In genomic region chr3:76652524-76652923, GRCh38 we compare ENCODE assay signal across 3 cellular contexts.
TF ChIP-seq lines count a peak whose summit lies in the region.

No MANE protein-coding gene starts in this region.

TF ChIP-seq in A549, 52 proteins besides CTCF, POLR2A, EP300 and RAD21:
- TF ChIP-seq MAFK (IDR thresholded peaks at IDR 0.05; ENCODE audit: partially characterized antibody) (peak; percentile 68), BCL3 (IDR thresholded peaks at IDR 0.05) (no peak), TP53 (CRISPR knock-in tag; IDR thresholded peaks at IDR 0.05) (no peak)

TF ChIP-seq in IMR-90, 13 proteins besides CTCF, POLR2A, EP300 and RAD21:
- TF ChIP-seq CEBPB (IDR thresholded peaks at IDR 0.05; ENCODE audit: low read depth, low read length) (no peak), MAFK (IDR thresholded peaks at IDR 0.05; ENCODE audit: low read depth, low read length) (peak; percentile 83)
TF ChIP-seq in IMR-90: peak in this region for 1.

TF ChIP-seq in H1, 55 proteins besides CTCF, POLR2A, EP300 and RAD21:
- peak; percentile 52; the same call in 1 of the 2 replicates for TF ChIP-seq MAFK (IDR thresholded peaks at IDR 0.05; ENCODE audit: low read depth, low read length)
- no peak for TF ChIP-seq ASH2L (IDR thresholded peaks at IDR 0.05; ENCODE audit: low read length)
